8 cellular contexts compared by ENCODE assay signal in the genomic region with DNA sequence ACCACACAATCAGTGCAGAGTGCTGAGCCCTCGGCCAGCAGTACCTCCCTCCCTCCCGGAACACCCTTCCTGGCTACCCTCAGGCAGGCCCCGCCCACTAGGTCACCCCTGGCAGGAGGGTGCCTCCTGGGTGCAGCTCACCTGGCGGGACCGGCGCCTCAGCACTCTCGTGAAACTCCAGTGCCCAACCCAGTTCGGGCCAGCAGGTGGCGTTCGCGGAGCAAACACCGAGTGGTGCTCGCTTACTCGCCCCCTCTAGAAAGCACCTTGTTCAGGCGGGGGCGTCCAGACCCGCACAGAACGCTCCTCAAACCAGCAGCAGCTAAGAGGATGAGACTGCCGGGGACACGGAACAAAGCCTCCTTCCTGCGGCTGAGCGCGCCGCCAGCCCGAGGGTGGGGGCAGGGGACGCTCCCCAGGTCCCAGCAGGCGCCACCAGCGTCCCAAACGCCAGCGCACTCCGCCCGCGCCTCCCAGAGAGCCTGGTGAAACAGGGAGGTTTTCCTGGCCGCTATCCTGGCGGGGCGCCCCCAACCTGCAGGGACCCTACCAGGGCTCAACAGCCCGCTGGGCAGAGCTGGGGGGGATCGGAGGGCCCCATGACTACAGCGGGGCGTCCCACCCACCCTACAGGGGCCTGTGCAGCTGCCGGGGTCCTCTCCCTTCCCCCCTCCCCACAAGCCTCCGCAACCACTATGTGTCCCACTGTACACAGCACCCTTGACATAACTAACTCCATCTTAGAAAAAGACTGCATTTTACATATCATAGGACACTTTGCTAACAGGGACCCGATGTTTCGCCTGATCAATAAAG. TPM values are rescaled to one million over a fixed set of nuclear protein-coding genes. Genes with fewer than 3 reads are reported as not detected.
DNase-seq lines count a peak whose midpoint lies in the region; ATAC-seq and TF ChIP-seq lines count a peak whose summit lies in the region.

No MANE protein-coding gene starts in this region.

- H3K36me3 ChIP-seq in A673 (ENCODE audit: insufficient read depth, low read length, poor library complexity, severe bottlenecking), result no peaks in the 10 kb centered on the region
- no peaks in the 10 kb centered on the region for H3K36me3 ChIP-seq in mesenchymal stem cell (ENCODE audit: control insufficient read depth in 1 of 2, insufficient read depth in 2 of 2, low read depth in 1 of 2, low read length in 2 of 2)

- no peak overlapping the region for H2BK12ac ChIP-seq in mesenchymal stem cell (ENCODE audit: low read length in 2 of 2)

- H2BK120ac ChIP-seq in mesenchymal stem cell (ENCODE audit: low read depth, low read length), result no peak overlapping the region

- H4K8ac ChIP-seq in mesenchymal stem cell (ENCODE audit: low read length), result peak overlapping the region; percentile 49

- H3K79me1 ChIP-seq in mesenchymal stem cell (replicated peaks; ENCODE audit: low read length, poor library complexity, severe bottlenecking), result no peaks in the 10 kb centered on the region

- H3K27me3 ChIP-seq in A673 (replicated peaks; ENCODE audit: insufficient read depth, low read depth, low read length, poor library complexity) (peaks cover 32% of the 10 kb centered on the region), mesenchymal stem cell (ENCODE audit: control insufficient read depth in 1 of 2, insufficient read depth in 1 of 2, low read length in 2 of 2) (peaks cover 61 to 74% of the 10 kb centered on the region in 2 experiments)

- H3K4me1 ChIP-seq in A673 (ENCODE audit: insufficient read depth, low read length, poor library complexity, severe bottlenecking) (peaks cover 6% of the 10 kb centered on the region), mesenchymal stem cell (ENCODE audit: control insufficient read depth, insufficient read depth, low read depth, low read length) (peaks cover 7% of the 10 kb centered on the region)

- H3K4ac ChIP-seq in mesenchymal stem cell (ENCODE audit: low read depth in 1 of 2, low read length in 2 of 2), result no peak overlapping the region

- BruUV-seq in A673 (replicated peaks; lab: Mats Ljungman, UMichigan), result no TSS peak

- peak; percentile 87 for ATAC-seq in GM18511 (IDR thresholded peaks at IDR 0.05; ENCODE audit: unreplicated experiment)
- peak; percentile 82 for ATAC-seq in HG03097 (IDR thresholded peaks at IDR 0.05; ENCODE audit: low FRiP score, unreplicated experiment)

- CTCF ChIA-PET in A673 (lab: Charles Lee), result interaction anchor here (0.6 kb wide), 1 partner anchor 186 kb away, joined by 4 read pairs; no protein-coding TSS in a partner anchor

- no peak overlapping the region for H3K9ac ChIP-seq in mesenchymal stem cell (ENCODE audit: low read length)

- peak; percentile 92 for TF ChIP-seq CTCF in A673 (conservative IDR thresholded peaks at IDR 0.05; ENCODE audit: low read depth, low read length)

- no peak overlapping the region for H2AK5ac ChIP-seq in mesenchymal stem cell (ENCODE audit: low read length, severe bottlenecking)

- 14% methylated on average over 39 of the region's 44 CpGs for WGBS in mesenchymal stem cell

- POLR2A ChIA-PET in A673 (lab: Charles Lee; ENCODE audit: low non-redundant PET), result no interaction called here

- no peak overlapping the region for H2BK5ac ChIP-seq in mesenchymal stem cell (ENCODE audit: low read depth, low read length, poor library complexity, severe bottlenecking)

- peak overlapping the region in 1 of 2 experiments; percentile 20 for H3K14ac ChIP-seq in mesenchymal stem cell (ENCODE audit: low read length in 2 of 2)

- H3K4me2 ChIP-seq in mesenchymal stem cell (ENCODE audit: low read length, poor library complexity, severe bottlenecking), result peak overlapping the region; percentile 79

- peak; percentile 74 for DNase-seq in A673 (ENCODE audit: low spot score)
- peak; percentile 50 for DNase-seq in NCI-H226
- DNase-seq in activated CD8-positive, alpha-beta memory T cell treated with anti-CD3 and anti-CD28 coated beads for 1 hour (ENCODE audit: extremely low read depth in 1 of 2, low read depth in 1 of 2), result peak; percentile 76 to 86
- DNase-seq in effector CD8-positive, alpha-beta T cell (lab: John Stamatoyannopoulos, UW), result peak; percentile 88
- peak; percentile 49 for DNase-seq in mesenchymal stem cell
- DNase-seq in stimulated activated CD8-positive, alpha-beta memory T cell treated with anti-CD3 and anti-CD28 coated beads, Interleukin-15, amount 100 ng/mL, for 24 hours (ENCODE audit: low read depth), result peak; percentile 63

- H3K27ac ChIP-seq in A673 (ENCODE audit: low read depth, low read length, poor library complexity, severe bottlenecking) (no peak overlapping the region), mesenchymal stem cell (ENCODE audit: low read length, poor library complexity, severe bottlenecking) (no peak overlapping the region)

- H4K91ac ChIP-seq in mesenchymal stem cell (ENCODE audit: low read length), result peak overlapping the region; percentile 23

- H3K18ac ChIP-seq in mesenchymal stem cell (ENCODE audit: low read depth in 1 of 2, low read length in 2 of 2), result no peak overlapping the region

- peak overlapping the region; percentile 58 for H3K4me3 ChIP-seq in A673 (ENCODE audit: low read depth, low read length, poor library complexity, severe bottlenecking)
- H3K4me3 ChIP-seq in mesenchymal stem cell (ENCODE audit: insufficient read depth in 1 of 2, low read depth in 1 of 2, low read length in 2 of 2), result peak overlapping the region; percentile 44 to 72

- H2BK15ac ChIP-seq in mesenchymal stem cell (ENCODE audit: low read depth, poor library complexity, severe bottlenecking), result no peak overlapping the region

- peak overlapping the region; percentile 39 for H2AFZ ChIP-seq in mesenchymal stem cell (ENCODE audit: low read depth, low read length)

- H3K9me3 ChIP-seq in A673 (ENCODE audit: low read depth, low read length, poor library complexity, severe bottlenecking), result no peaks in the 10 kb centered on the region
- H3K9me3 ChIP-seq in mesenchymal stem cell (ENCODE audit: control insufficient read depth, low read length), result no peaks in the 10 kb centered on the region

- H3K23ac ChIP-seq in mesenchymal stem cell (ENCODE audit: low read length in 2 of 2), result no peak overlapping the region

- intact Hi-C loops in A673 (cut with micrococcal nuclease; ENCODE audit: unreplicated experiment), result loop anchor here (5.0 kb wide), 1 partner anchor 55 kb away; no protein-coding TSS in a partner anchor

RNA-seq across cellular contexts. Expression of a gene that starts 44.7 kb away (rescaled TPM):
- total RNA-seq in A673 (2021), result 99.7 and 103 TPM in 2 replicates
- polyA plus RNA-seq in mesenchymal stem cell (2013, experiment 1 of 2), result 45.2 TPM
- 45.1 TPM for polyA plus RNA-seq in mesenchymal stem cell (2013, experiment 2 of 2)

RNA-seq across cellular contexts. Expression of a gene that starts 51.4 kb away (rescaled TPM):
- not detected in 2 replicates for total RNA-seq in A673 (2021)
- not detected for polyA plus RNA-seq in mesenchymal stem cell (2013, experiment 1 of 2)
- polyA plus RNA-seq in mesenchymal stem cell (2013, experiment 2 of 2), result not detected
